In genomic region chr4:108042927-108043326, GRCh38 we compare ENCODE assay signal across 1 cellular context.
TF ChIP-seq lines count a peak whose summit lies in the region.

No MANE protein-coding gene starts in this region.

TF ChIP-seq in HCT116, 20 proteins besides CTCF, POLR2A, EP300 and RAD21:
- TF ChIP-seq EGR1 (IDR thresholded peaks at IDR 0.05; ENCODE audit: low read depth): no peak
- TF ChIP-seq SRF (IDR thresholded peaks at IDR 0.05; ENCODE audit: low read depth): no peak
- no peak for TF ChIP-seq FOSL1 (IDR thresholded peaks at IDR 0.05; ENCODE audit: low read depth)
- no peak for TF ChIP-seq ZFX (IDR thresholded peaks at IDR 0.05)
- TF ChIP-seq SIN3A (IDR thresholded peaks at IDR 0.05; ENCODE audit: low read depth): no peak
- TF ChIP-seq, protein P1, sequence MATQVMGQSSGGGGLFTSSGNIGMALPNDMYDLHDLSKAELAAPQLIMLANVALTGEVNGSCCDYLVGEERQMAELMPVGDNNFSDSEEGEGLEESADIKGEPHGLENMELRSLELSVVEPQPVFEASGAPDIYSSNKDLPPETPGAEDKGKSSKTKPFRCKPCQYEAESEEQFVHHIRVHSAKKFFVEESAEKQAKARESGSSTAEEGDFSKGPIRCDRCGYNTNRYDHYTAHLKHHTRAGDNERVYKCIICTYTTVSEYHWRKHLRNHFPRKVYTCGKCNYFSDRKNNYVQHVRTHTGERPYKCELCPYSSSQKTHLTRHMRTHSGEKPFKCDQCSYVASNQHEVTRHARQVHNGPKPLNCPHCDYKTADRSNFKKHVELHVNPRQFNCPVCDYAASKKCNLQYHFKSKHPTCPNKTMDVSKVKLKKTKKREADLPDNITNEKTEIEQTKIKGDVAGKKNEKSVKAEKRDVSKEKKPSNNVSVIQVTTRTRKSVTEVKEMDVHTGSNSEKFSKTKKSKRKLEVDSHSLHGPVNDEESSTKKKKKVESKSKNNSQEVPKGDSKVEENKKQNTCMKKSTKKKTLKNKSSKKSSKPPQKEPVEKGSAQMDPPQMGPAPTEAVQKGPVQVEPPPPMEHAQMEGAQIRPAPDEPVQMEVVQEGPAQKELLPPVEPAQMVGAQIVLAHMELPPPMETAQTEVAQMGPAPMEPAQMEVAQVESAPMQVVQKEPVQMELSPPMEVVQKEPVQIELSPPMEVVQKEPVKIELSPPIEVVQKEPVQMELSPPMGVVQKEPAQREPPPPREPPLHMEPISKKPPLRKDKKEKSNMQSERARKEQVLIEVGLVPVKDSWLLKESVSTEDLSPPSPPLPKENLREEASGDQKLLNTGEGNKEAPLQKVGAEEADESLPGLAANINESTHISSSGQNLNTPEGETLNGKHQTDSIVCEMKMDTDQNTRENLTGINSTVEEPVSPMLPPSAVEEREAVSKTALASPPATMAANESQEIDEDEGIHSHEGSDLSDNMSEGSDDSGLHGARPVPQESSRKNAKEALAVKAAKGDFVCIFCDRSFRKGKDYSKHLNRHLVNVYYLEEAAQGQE (IDR thresholded peaks at IDR 0.05; ENCODE audit: low read depth): no peak
- no peak for TF ChIP-seq JUND (IDR thresholded peaks at IDR 0.05)
- no peak for TF ChIP-seq YY1 (IDR thresholded peaks at IDR 0.05; ENCODE audit: extremely low read depth, insufficient replicate concordance, low read depth, low read length)
